In the genomic region with DNA sequence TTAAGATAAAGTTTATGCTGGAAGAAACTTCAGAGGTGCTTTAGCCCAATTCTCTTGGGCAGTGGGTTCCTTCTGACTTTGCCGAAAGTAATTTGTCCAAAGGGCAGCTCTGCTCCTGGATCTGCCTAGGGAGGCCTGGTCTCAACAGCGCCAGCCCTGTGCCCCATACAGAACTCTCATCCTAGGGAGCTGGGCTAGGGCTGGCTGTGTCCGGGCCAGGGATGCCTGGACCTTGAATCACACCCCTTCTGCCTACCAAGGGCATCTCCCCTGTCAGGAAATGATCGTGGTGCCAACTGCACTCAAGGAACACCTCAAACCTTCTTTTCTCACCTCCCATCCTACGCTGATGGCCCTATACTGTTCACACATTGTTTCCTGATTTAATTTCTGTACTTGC, we compare ENCODE assay signal across 15 cellular contexts. TPM values are rescaled to one million over a fixed set of nuclear protein-coding genes. Genes with fewer than 3 reads are reported as not detected.
DNase-seq lines count a peak whose midpoint lies in the region; ATAC-seq and TF ChIP-seq lines count a peak whose summit lies in the region.
"Had no signal": no experiment of that assay in that cellular context is flagged by ENCODE, and none has a peak within 500 bp of the region (broad histone marks: within the 10 kb centered on the region; RNA-seq: fewer than 3 reads in every experiment).

No MANE protein-coding gene starts in this region.

- DNase-seq in astrocyte of the hippocampus (ENCODE audit: low read depth, low spot score) (peak; percentile 73), heart left ventricle (peak in 4 of 5 donors; percentile 48 to 86 (median 72)), gastrocnemius medialis (peak; percentile 39 to 69), DMS79 (lab: John Stamatoyannopoulos, UW) (no peak), glomerular visceral epithelial cell (ENCODE audit: extremely low spot score) (no peak)
- DNase-seq: ACHN; Calu3; HFFc6; NCI-H2171; stimulated activated CD4-positive, alpha-beta T cell treated with anti-CD3 and anti-CD28 coated beads, Interleukin-4, amount 100 ng/mL, for 4 hours had no signal

- H3K4me1 ChIP-seq in ACC112 (ENCODE audit: control insufficient read depth, insufficient read depth, low read length, unreplicated experiment) (peaks cover 23% of the 10 kb centered on the region), heart left ventricle (peaks cover 4 to 62% (median 32%) of the 10 kb centered on the region in 12 donors), gastrocnemius medialis (peaks cover 19 to 28% of the 10 kb centered on the region in 2 donors)

- intact Hi-C loops in heart left ventricle (cut with DNase I) (loop anchor here (5.0 to 10.0 kb wide), 16 partner anchors 34 to 999 kb away; no protein-coding TSS in a partner anchor), gastrocnemius medialis (cut with DNase I; ENCODE audit: low total_unique reads) (loop anchor here (5.0 kb wide), 4 partner anchors 46 to 904 kb away; no protein-coding TSS in a partner anchor)

- H2AFZ ChIP-seq in ACC112 (ENCODE audit: low read length, unreplicated experiment) = no peak overlapping the region

- H3K27ac ChIP-seq in ACC112 (ENCODE audit: low read depth, low read length) = peak overlapping the region; percentile 53
- peak overlapping the region; percentile 76 to 94 (median 87) for H3K27ac ChIP-seq in heart left ventricle
- peak overlapping the region; percentile 84 to 90 (median 87) for H3K27ac ChIP-seq in gastrocnemius medialis

- no peak for TF ChIP-seq CTCF in heart left ventricle (IDR thresholded peaks at IDR 0.05)
- TF ChIP-seq CTCF in gastrocnemius medialis (IDR thresholded peaks at IDR 0.05 in 4 of 5, conservative IDR thresholded peaks at IDR 0.05 in 1 of 5) = no peak

- TF ChIP-seq POLR2A in heart left ventricle (IDR thresholded peaks at IDR 0.05) (no peak), gastrocnemius medialis (IDR thresholded peaks at IDR 0.05) (no peak)

- 49 to 64% (median 53%) methylated on average over 5 of the region's 5 CpGs for WGBS in heart left ventricle, 4 donors

- no peaks in the 10 kb centered on the region for H3K36me3 ChIP-seq in ACC112 (ENCODE audit: insufficient read depth, low read length)
- no peaks in the 10 kb centered on the region for H3K36me3 ChIP-seq in heart left ventricle
- no peaks in the 10 kb centered on the region for H3K36me3 ChIP-seq in gastrocnemius medialis

- ATAC-seq in heart left ventricle (peak; percentile 18 to 85 (median 64)), gastrocnemius medialis (peak in 1 of 2 donors; percentile 18), GM21360 (IDR thresholded peaks at IDR 0.05; ENCODE audit: unreplicated experiment) (no peak), HG03565 (IDR thresholded peaks at IDR 0.05; ENCODE audit: unreplicated experiment) (no peak)
- ATAC-seq: activated naive CD4-positive, alpha-beta T cell treated with anti-CD3 and anti-CD28 coated beads, Interleukin-2, amount 50 U/mL, for 72 hours; stimulated activated memory B cell treated with anti-CD40 and anti-IgM and Interleukin-4, amounts not matched to agents 10 μg/mL and 1 μg/mL and 100 μg/mL, for 72 hours had no signal

- H3K27me3 ChIP-seq in ACC112 (ENCODE audit: insufficient read depth, low read length) (peaks cover 14% of the 10 kb centered on the region), heart left ventricle (peaks cover 0 to 35% (median 0%) of the 10 kb centered on the region in 9 donors), gastrocnemius medialis (no peaks in the 10 kb centered on the region)

- H3K4me3 ChIP-seq in ACC112 (ENCODE audit: low read depth, low read length) (peak overlapping the region; percentile 41; the same call in 1 of the 2 replicates), heart left ventricle (peak overlapping the region in 8 of 12 donors; percentile 54 to 72 (median 63)), gastrocnemius medialis (peak overlapping the region; percentile 65 to 78 (median 70))

- H3K79me2 ChIP-seq in ACC112 (ENCODE audit: control insufficient read depth, insufficient read depth, low read length, unreplicated experiment) = peaks cover 10% of the 10 kb centered on the region

- H3K9me3 ChIP-seq in heart left ventricle (no peaks in the 10 kb centered on the region), gastrocnemius medialis (no peaks in the 10 kb centered on the region)

- in situ Hi-C loops in gastrocnemius medialis (cut with MboI; ENCODE audit: low sequenced_read_pairs in 4 of 4) = loop anchor here (5.0 to 10.0 kb wide), 3 partner anchors 919 to 996 kb away; no protein-coding TSS in a partner anchor

RNA-seq across cellular contexts. Expression of gene NFIB, which starts 37.3 kb away (rescaled TPM):
- total RNA-seq in heart left ventricle = 100 to 1,000 TPM in 5 of 9 donors, 10 to 100 TPM in 4; 80.9 to 148 (median 116) TPM
- polyA plus RNA-seq in heart left ventricle = 10 to 100 TPM; 24.5 to 36.3 TPM
- total RNA-seq in gastrocnemius medialis = 10 to 100 TPM; 24.0 to 40.9 (median 30.6) TPM
- total RNA-seq: activated naive CD4-positive, alpha-beta T cell treated with anti-CD3 and anti-CD28 coated beads, Interleukin-2, amount 50 U/mL, for 72 hours had no signal

Comparison
In these comparisons a context has a peak if more than half of its experiments do, and no peak if none do; other contexts are left out.
1. DNase-seq: peak in astrocyte of the hippocampus (single experiment), heart left ventricle (4 of 5) and gastrocnemius medialis (2 of 2); none in DMS79 (single experiment) and glomerular visceral epithelial cell (single experiment).
2. ATAC-seq: peak in heart left ventricle (4 of 4); none in GM21360 (single experiment) and HG03565 (single experiment).
3. Peak in every context shown above with its lines, with median percentiles within 50 percentile points of each other: H3K27ac ChIP-seq and H3K4me3 ChIP-seq.